ENCODE assay signal across 11 cellular contexts in the genomic region with DNA sequence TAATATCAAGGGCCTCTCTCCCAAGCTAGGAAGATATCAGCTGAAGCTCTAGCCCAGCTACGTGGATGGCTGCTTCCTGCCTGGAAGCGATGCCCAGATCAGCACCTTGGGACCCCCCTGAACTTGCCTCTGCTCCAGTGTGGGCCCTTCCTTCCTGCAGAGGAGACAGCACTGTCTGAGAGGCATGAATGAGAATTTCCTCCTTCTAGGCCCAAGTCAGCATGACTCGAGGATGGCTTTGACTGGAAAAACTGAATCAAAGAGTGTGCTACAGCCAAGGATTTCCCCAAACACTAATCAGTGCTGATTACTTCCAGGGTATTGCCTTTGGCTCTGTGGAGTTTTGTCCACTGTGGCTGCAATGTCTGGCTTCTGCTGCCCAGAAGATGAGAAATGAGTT. TPM values are rescaled to one million over a fixed set of nuclear protein-coding genes. Genes with fewer than 3 reads are reported as not detected.
DNase-seq lines count a peak whose midpoint lies in the region; ATAC-seq and TF ChIP-seq lines count a peak whose summit lies in the region.
"Had no signal": no experiment of that assay in that cellular context is flagged by ENCODE, and none has a peak within 500 bp of the region (broad histone marks: within the 10 kb centered on the region; RNA-seq: fewer than 3 reads in every experiment).

No MANE protein-coding gene starts in this region.

- H3K9me3 ChIP-seq in PC-9 (ENCODE audit: insufficient read depth, low read depth) (no peaks in the 10 kb centered on the region), esophagus squamous epithelium (no peaks in the 10 kb centered on the region)

- ATAC-seq in omental fat pad (ENCODE audit: low FRiP score) (peak; percentile 56), HG03378 (IDR thresholded peaks at IDR 0.05; ENCODE audit: unreplicated experiment) (no peak)

- POLR2A ChIA-PET in PC-9 (lab: Charles Lee; ENCODE audit: unreplicated experiment) = interaction anchor here (0.9 kb wide), 1 partner anchor 29 kb away, joined by 7 read pairs; no protein-coding TSS in a partner anchor

- H3K36me3 ChIP-seq in ACC112 (ENCODE audit: insufficient read depth, low read length) = no peaks in the 10 kb centered on the region
- H3K36me3 ChIP-seq in PC-9 (ENCODE audit: low read depth) = no peaks in the 10 kb centered on the region
- H3K36me3 ChIP-seq in esophagus squamous epithelium = no peaks in the 10 kb centered on the region

- no peak overlapping the region for H3K4me3 ChIP-seq in ACC112 (ENCODE audit: low read depth, low read length)
- no peak overlapping the region for H3K4me3 ChIP-seq in PC-9
- H3K4me3 ChIP-seq in esophagus squamous epithelium = no peak overlapping the region

- H4K20me1 ChIP-seq in PC-9 (ENCODE audit: insufficient read depth) = peaks cover 54% of the 10 kb centered on the region

- peak overlapping the region; percentile 61 for H3K27ac ChIP-seq in ACC112 (ENCODE audit: low read depth, low read length)
- H3K27ac ChIP-seq in PC-9 = 0 out of 2 replicates have a peak overlapping the region, but pooled peaks have one; percentile 36
- peak overlapping the region; percentile 42 to 73 (median 70) for H3K27ac ChIP-seq in esophagus squamous epithelium

- peaks cover 78% of the 10 kb centered on the region for H3F3A ChIP-seq in PC-9 (ENCODE audit: insufficient read depth, low read depth)

- DNase-seq in PC-9 (no peak), esophagus squamous epithelium (lab: John Stamatoyannopoulos, UW) (no peak), omental fat pad (ENCODE audit: low spot score) (no peak), COR-L47 (lab: John Stamatoyannopoulos, UW) (no peak), HPDE6-E6E7 (ENCODE audit: extremely low spot score) (no peak)
- no peak for DNase-seq in stimulated activated CD8-positive, alpha-beta memory T cell treated with anti-CD3 and anti-CD28 coated beads, Interleukin-4, amount 100 ng/mL, for 48 hours
- DNase-seq: H7, NCI-H226, SIG-M5 had no signal

- H3K9me2 ChIP-seq in PC-9 (ENCODE audit: insufficient read depth) = no peaks in the 10 kb centered on the region

- no peak overlapping the region for H3K4me2 ChIP-seq in PC-9

- CTCF ChIA-PET in PC-9 (lab: Charles Lee) = no interaction called here

- no TSS peak for BruUV-seq in PC-9 (replicated peaks; lab: Mats Ljungman, UMichigan)

- intact Hi-C loops in PC-9 (cut with micrococcal nuclease; ENCODE audit: unreplicated experiment) (no loop called here), esophagus squamous epithelium (cut with DNase I) (no loop called here)

- H3K79me2 ChIP-seq in ACC112 (ENCODE audit: control insufficient read depth, insufficient read depth, low read length, unreplicated experiment) (peaks cover 84% of the 10 kb centered on the region), PC-9 (ENCODE audit: low read depth) (peaks cover 97% of the 10 kb centered on the region)

- TF ChIP-seq CTCF in PC-9 (conservative IDR thresholded peaks at IDR 0.05) (no peak), esophagus squamous epithelium (IDR thresholded peaks at IDR 0.05) (no peak), omental fat pad (IDR thresholded peaks at IDR 0.05) (no peak)

- TF ChIP-seq POLR2A in esophagus squamous epithelium (IDR thresholded peaks at IDR 0.05) = no peak

- WGBS in esophagus squamous epithelium, 2 donors = 57 to 75% methylated on average over 2 to 3 of the region's 3 CpGs

- H3K27me3 ChIP-seq in ACC112 (ENCODE audit: insufficient read depth, low read length) (no peaks in the 10 kb centered on the region), PC-9 (ENCODE audit: insufficient read depth, low read depth) (no peaks in the 10 kb centered on the region), esophagus squamous epithelium (no peaks in the 10 kb centered on the region)

- peaks cover 86% of the 10 kb centered on the region for H3K4me1 ChIP-seq in ACC112 (ENCODE audit: control insufficient read depth, insufficient read depth, low read length, unreplicated experiment)
- H3K4me1 ChIP-seq in PC-9 (replicated peaks; ENCODE audit: insufficient read depth) = peaks cover 70% of the 10 kb centered on the region
- H3K4me1 ChIP-seq in esophagus squamous epithelium = peaks cover 29 to 90% (median 70%) of the 10 kb centered on the region in 3 donors

- H2AFZ ChIP-seq in ACC112 (ENCODE audit: low read length, unreplicated experiment) = no peak overlapping the region
- H2AFZ ChIP-seq in PC-9 = no peak overlapping the region

RNA-seq across cellular contexts. Expression of gene FLNB, which starts 36.4 kb away (rescaled TPM):
- 349 and 361 TPM in 2 replicates for total RNA-seq in PC-9 (2021)
- total RNA-seq in esophagus squamous epithelium = 10 to 100 TPM; 65.4 to 77.0 (median 71.5) TPM
- total RNA-seq in omental fat pad = 100 to 1,000 TPM in 3 of 4 donors, 10 to 100 TPM in 1; 82.5 to 192 (median 145) TPM
